Comparison of ENCODE assay signal across 8 cellular contexts in the genomic region with DNA sequence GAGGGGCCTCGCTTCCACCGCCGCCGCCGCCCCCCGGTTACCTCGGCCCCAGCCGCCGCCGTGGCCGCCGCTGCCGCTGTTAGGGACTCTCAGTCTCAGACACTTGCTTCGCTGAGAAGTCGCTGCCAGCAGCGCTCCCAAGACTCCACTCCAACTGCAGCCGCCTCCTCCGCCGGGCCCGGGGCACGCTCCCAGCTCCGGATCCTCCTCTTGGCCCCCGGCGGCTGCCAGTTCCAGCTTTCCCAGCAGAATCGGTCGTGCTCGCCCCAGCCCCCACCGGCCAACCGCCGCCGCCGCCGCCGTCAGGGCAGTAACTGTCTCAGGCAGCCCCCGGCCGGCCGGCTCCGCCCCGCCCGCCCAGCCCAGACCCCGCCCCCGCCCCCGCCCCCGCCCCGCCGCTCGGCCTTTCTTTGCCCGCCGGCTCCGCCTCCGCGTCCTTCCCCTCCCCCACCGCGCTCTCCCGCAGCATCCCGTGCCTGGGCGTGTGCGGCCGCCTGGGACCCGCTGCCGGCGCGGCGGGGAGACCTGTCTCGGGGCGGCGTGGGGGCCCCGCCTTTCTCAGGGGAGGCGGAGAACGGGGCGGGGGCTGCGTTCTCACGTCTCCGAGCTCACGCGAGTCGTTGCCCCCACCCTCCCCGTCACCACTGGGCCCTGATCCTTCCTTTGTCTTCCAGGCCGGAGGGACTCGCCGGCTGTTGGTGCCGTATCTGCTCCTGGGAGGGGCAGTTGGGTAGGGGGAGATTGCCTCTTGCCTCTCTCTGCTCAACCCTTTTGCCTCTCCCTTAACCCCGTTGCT. TPM values are rescaled to one million over a fixed set of nuclear protein-coding genes. Genes with fewer than 3 reads are reported as not detected.
A peak's percentile ranks its signal among the peaks of the same experiment; 100 is the strongest.
DNase-seq lines count a peak whose midpoint lies in the region; ATAC-seq, FAIRE-seq and TF ChIP-seq lines count a peak whose summit lies in the region.

A gene with protein sequence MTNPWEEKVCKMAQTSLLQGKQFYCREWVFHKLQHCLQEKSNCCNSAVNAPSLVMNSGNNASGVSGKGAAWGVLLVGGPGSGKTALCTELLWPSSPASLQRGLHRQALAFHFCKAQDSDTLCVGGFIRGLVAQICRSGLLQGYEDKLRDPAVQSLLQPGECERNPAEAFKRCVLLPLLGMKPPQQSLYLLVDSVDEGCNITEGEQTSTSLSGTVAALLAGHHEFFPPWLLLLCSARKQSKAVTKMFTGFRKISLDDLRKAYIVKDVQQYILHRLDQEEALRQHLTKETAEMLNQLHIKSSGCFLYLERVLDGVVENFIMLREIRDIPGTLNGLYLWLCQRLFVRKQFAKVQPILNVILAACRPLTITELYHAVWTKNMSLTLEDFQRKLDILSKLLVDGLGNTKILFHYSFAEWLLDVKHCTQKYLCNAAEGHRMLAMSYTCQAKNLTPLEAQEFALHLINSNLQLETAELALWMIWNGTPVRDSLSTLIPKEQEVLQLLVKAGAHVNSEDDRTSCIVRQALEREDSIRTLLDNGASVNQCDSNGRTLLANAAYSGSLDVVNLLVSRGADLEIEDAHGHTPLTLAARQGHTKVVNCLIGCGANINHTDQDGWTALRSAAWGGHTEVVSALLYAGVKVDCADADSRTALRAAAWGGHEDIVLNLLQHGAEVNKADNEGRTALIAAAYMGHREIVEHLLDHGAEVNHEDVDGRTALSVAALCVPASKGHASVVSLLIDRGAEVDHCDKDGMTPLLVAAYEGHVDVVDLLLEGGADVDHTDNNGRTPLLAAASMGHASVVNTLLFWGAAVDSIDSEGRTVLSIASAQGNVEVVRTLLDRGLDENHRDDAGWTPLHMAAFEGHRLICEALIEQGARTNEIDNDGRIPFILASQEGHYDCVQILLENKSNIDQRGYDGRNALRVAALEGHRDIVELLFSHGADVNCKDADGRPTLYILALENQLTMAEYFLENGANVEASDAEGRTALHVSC (N-terminal part only) (minus strand): TSS at position 316 of the 796 bp plus-strand sequence. CDS start 2,221 bp downstream, outside the sequence.

- H3K27ac Mint-ChIP-seq in Calu3 (ENCODE audit: unreplicated experiment): peak within 1 kb of the TSS; percentile 97

- H3K4me3 Mint-ChIP-seq in Calu3 (ENCODE audit: low read depth, unreplicated experiment): no peak within 1 kb of the TSS

- no peaks in the 10 kb centered on the region for H3K27me3 Mint-ChIP-seq in Calu3 (ENCODE audit: unreplicated experiment)

- H3K9me3 ChIP-seq in NT2/D1 (ENCODE audit: insufficient read depth, low read length): no peaks in the 10 kb centered on the region

- CTCF ChIA-PET in Calu3 (lab: Charles Lee): interaction anchor here (1.4 kb wide), 1 partner anchor 379 kb away, joined by 4 read pairs; no protein-coding TSS in a partner anchor

- DNase-seq in Calu3 (peak; percentile 88), HTR-8/SVneo (ENCODE audit: insufficient read length, low spot score) (peak; percentile 80), NT2/D1 (ENCODE audit: low read depth, low spot score) (peak; percentile 78), erythroblast (lab: John Stamatoyannopoulos, UW) (peak; percentile 92 to 93), mucosa of gallbladder (ENCODE audit: low spot score) (peak; percentile 88)
- DNase-seq in activated T-cell treated with anti-CD3 and anti-CD28 coated beads, Interleukin-2, amount 50 U/mL, for 1 hour: peak; percentile 71
- DNase-seq in stimulated activated CD8-positive, alpha-beta memory T cell treated with anti-CD3 and anti-CD28 coated beads, Interleukin-4, amount 100 ng/mL, for 24 hours (ENCODE audit: low read depth): peak; percentile 51

- FAIRE-seq in HTR-8/SVneo (lab: Jason Lieb, UNC): peak; percentile 96

- H3K4me1 ChIP-seq in NT2/D1 (ENCODE audit: insufficient read depth, insufficient read length): no peaks in the 10 kb centered on the region

- TF ChIP-seq CTCF in Calu3 (IDR thresholded peaks at IDR 0.05; ENCODE audit: unreplicated experiment): no peak

- peak within 1 kb of the TSS; percentile 93 for H3K9ac ChIP-seq in NT2/D1 (ENCODE audit: insufficient read length, low read depth)

- BruUV-seq in Calu3 (replicated peaks; lab: Mats Ljungman, UMichigan): no TSS peak

- H3K36me3 ChIP-seq in NT2/D1 (ENCODE audit: insufficient read depth, insufficient read length, low read length): peaks cover 12% of the 10 kb centered on the region

- peak; percentile 72 for ATAC-seq in GM21390 (IDR thresholded peaks at IDR 0.05; ENCODE audit: unreplicated experiment)

- no peaks in the 10 kb centered on the region for H3K9me3 Mint-ChIP-seq in Calu3 (ENCODE audit: low read depth, unreplicated experiment)

- peak; percentile 83 for TF ChIP-seq POLR2A in erythroblast (IDR thresholded peaks at IDR 0.05; ENCODE audit: low read length)

- peaks cover 7% of the 10 kb centered on the region for H3K36me3 Mint-ChIP-seq in Calu3 (ENCODE audit: insufficient read depth, unreplicated experiment)

- H3K4me1 Mint-ChIP-seq in Calu3 (ENCODE audit: low read depth, unreplicated experiment): no peaks in the 10 kb centered on the region

- intact Hi-C loops in Calu3 (cut with micrococcal nuclease; ENCODE audit: unreplicated experiment): loop anchor here (5.0 to 10.0 kb wide), 3 partner anchors 235 to 380 kb away; no protein-coding TSS in a partner anchor

- H3K27me3 ChIP-seq in NT2/D1 (ENCODE audit: insufficient read depth, insufficient read length): no peaks in the 10 kb centered on the region

- peak within 1 kb of the TSS; percentile 72 for H3K4me3 ChIP-seq in NT2/D1 (ENCODE audit: insufficient read length, low read depth)

RNA-seq across cellular contexts. Expression of the gene that starts here (rescaled TPM):
- total RNA-seq in Calu3 (2022) (22.9 and 24.3 TPM in 2 replicates), mucosa of gallbladder (22.9 TPM)

Comparison
In these comparisons a context has a peak if more than half of its experiments do, and no peak if none do; other contexts are left out.
1. Peak in every context shown above with its lines: DNase-seq, ATAC-seq and H3K4me3 ChIP-seq.